Comparison of ENCODE assay signal across 11 cellular contexts in genomic region chr12:43914923-43915468, GRCh38.
DNase-seq lines count a peak whose midpoint lies in the region; ATAC-seq and TF ChIP-seq lines count a peak whose summit lies in the region.
"Had no signal": no experiment of that assay in that cellular context is flagged by ENCODE, and none has a peak within 500 bp of the region (broad histone marks: within the 10 kb centered on the region; RNA-seq: fewer than 3 reads in every experiment).

No MANE protein-coding gene starts in this region.

- no peaks in the 10 kb centered on the region for H3K79me2 ChIP-seq in OCI-LY3 (ENCODE audit: low read length)

- no peaks in the 10 kb centered on the region for H3K27me3 ChIP-seq in OCI-LY3 (ENCODE audit: low read depth, low read length)
- no peaks in the 10 kb centered on the region for H3K27me3 ChIP-seq in CD4-positive, alpha-beta memory T cell (ENCODE audit: insufficient read depth, low read length)
- H3K27me3 ChIP-seq in tibial artery = no peaks in the 10 kb centered on the region

- H3K27ac ChIP-seq in OCI-LY3 (ENCODE audit: low read length) (no peak overlapping the region), tibial artery (no peak overlapping the region)
- no peak overlapping the region for H3K27ac ChIP-seq in CD4-positive, alpha-beta memory T cell (ENCODE audit: low read depth, low read length)

- no peaks in the 10 kb centered on the region for H3K27me3 Mint-ChIP-seq in CD4-positive, alpha-beta memory T cell
- H3K27me3 Mint-ChIP-seq: activated CD4-positive, alpha-beta memory T cell treated with anti-CD3 and anti-CD28 coated beads for 36 hours had no signal

- no peak overlapping the region for H3K4me3 Mint-ChIP-seq in CD4-positive, alpha-beta memory T cell
- H3K4me3 Mint-ChIP-seq in stimulated activated effector memory CD8-positive, alpha-beta T cell treated with anti-CD3 and anti-CD28 coated beads, Interleukin-12 subunit alpha, Interleukin-12 subunit beta, amount 100 ng/mL, for 72 hours = no peak overlapping the region
- H3K4me3 Mint-ChIP-seq: activated CD4-positive, alpha-beta memory T cell treated with anti-CD3 and anti-CD28 coated beads for 36 hours had no signal

- peak; percentile 42 for ATAC-seq in left ventricle myocardium superior
- ATAC-seq in GM21619 (IDR thresholded peaks at IDR 0.05; ENCODE audit: unreplicated experiment) = no peak
- ATAC-seq in stimulated activated effector memory CD8-positive, alpha-beta T cell treated with anti-CD3 and anti-CD28 coated beads, Interleukin-12 subunit alpha, Interleukin-12 subunit beta, amount 100 ng/mL, for 72 hours = no peak

- no peak overlapping the region for H2AFZ ChIP-seq in OCI-LY3 (ENCODE audit: low read depth, low read length)

- H3K9ac ChIP-seq in OCI-LY3 (ENCODE audit: low read length) = no peak overlapping the region

- intact Hi-C loops in left ventricle myocardium superior (cut with micrococcal nuclease) = no loop called here
- intact Hi-C loops in CD4-positive, alpha-beta memory T cell (cut with micrococcal nuclease) = no loop called here
- intact Hi-C loops in tibial artery (cut with DNase I; ENCODE audit: low total_unique reads) = no loop called here

- no peak overlapping the region for H3K4me3 ChIP-seq in GM12865 (ENCODE audit: low read depth, low read length)
- H3K4me3 ChIP-seq in OCI-LY3 (ENCODE audit: low read length) = no peak overlapping the region
- no peak overlapping the region for H3K4me3 ChIP-seq in CD4-positive, alpha-beta memory T cell (ENCODE audit: low read length in 2 of 2)
- no peak overlapping the region for H3K4me3 ChIP-seq in tibial artery

- TF ChIP-seq CTCF in GM12865 (IDR thresholded peaks at IDR 0.05; ENCODE audit: insufficient read depth, low read depth, low read length, missing control alignments) = no peak
- peak; percentile 39 for TF ChIP-seq CTCF in OCI-LY3 (IDR thresholded peaks at IDR 0.05; ENCODE audit: low read depth, low read length)
- TF ChIP-seq CTCF in tibial artery (IDR thresholded peaks at IDR 0.05) = no peak

- peaks cover 0 to 5% (median under 1%) of the 10 kb centered on the region in 4 donors for H3K4me1 Mint-ChIP-seq in CD4-positive, alpha-beta memory T cell
- no peaks in the 10 kb centered on the region for H3K4me1 Mint-ChIP-seq in stimulated activated effector memory CD8-positive, alpha-beta T cell treated with anti-CD3 and anti-CD28 coated beads, Interleukin-12 subunit alpha, Interleukin-12 subunit beta, amount 100 ng/mL, for 72 hours

- H3K4me1 ChIP-seq in OCI-LY3 (ENCODE audit: low read length) (no peaks in the 10 kb centered on the region), tibial artery (no peaks in the 10 kb centered on the region)
- no peaks in the 10 kb centered on the region for H3K4me1 ChIP-seq in CD4-positive, alpha-beta memory T cell (ENCODE audit: insufficient read depth, low read length)

- peak; percentile 14 for DNase-seq in AG08395 (ENCODE audit: low spot score)
- DNase-seq in GM12865 (ENCODE audit: low read depth) = peak; percentile 3
- DNase-seq in left ventricle myocardium superior = no peak
- no peak for DNase-seq in CD4-positive, alpha-beta memory T cell
- DNase-seq in tibial artery = no peak
- no peak for DNase-seq in stimulated activated effector memory CD8-positive, alpha-beta T cell treated with anti-CD3 and anti-CD28 coated beads, Interleukin-12 subunit alpha, Interleukin-12 subunit beta, amount 100 ng/mL, for 72 hours (ENCODE audit: low spot score in 2 of 2)
- DNase-seq: activated CD4-positive, alpha-beta memory T cell treated with anti-CD3 and anti-CD28 coated beads for 36 hours; hypothalamus; nucleus accumbens had no signal

- no peaks in the 10 kb centered on the region for H4K20me1 ChIP-seq in OCI-LY3 (ENCODE audit: insufficient read depth, low read length)

- CTCF ChIA-PET in CD4-positive, alpha-beta memory T cell (lab: Charles Lee; ENCODE audit: partially characterized antibody) = no interaction called here

- H3K36me3 Mint-ChIP-seq in CD4-positive, alpha-beta memory T cell = no peaks in the 10 kb centered on the region
- no peaks in the 10 kb centered on the region for H3K36me3 Mint-ChIP-seq in stimulated activated effector memory CD8-positive, alpha-beta T cell treated with anti-CD3 and anti-CD28 coated beads, Interleukin-12 subunit alpha, Interleukin-12 subunit beta, amount 100 ng/mL, for 72 hours
- H3K36me3 Mint-ChIP-seq: activated CD4-positive, alpha-beta memory T cell treated with anti-CD3 and anti-CD28 coated beads for 36 hours had no signal

- H3K27ac Mint-ChIP-seq in CD4-positive, alpha-beta memory T cell = no peak overlapping the region
- no peak overlapping the region for H3K27ac Mint-ChIP-seq in stimulated activated effector memory CD8-positive, alpha-beta T cell treated with anti-CD3 and anti-CD28 coated beads, Interleukin-12 subunit alpha, Interleukin-12 subunit beta, amount 100 ng/mL, for 72 hours
- H3K27ac Mint-ChIP-seq: activated CD4-positive, alpha-beta memory T cell treated with anti-CD3 and anti-CD28 coated beads for 36 hours had no signal

- H3K36me3 ChIP-seq in OCI-LY3 (replicated peaks; ENCODE audit: low read depth, low read length) = no peaks in the 10 kb centered on the region
- H3K36me3 ChIP-seq in CD4-positive, alpha-beta memory T cell (ENCODE audit: insufficient read depth, low read length) = no peaks in the 10 kb centered on the region
- H3K36me3 ChIP-seq in tibial artery = no peaks in the 10 kb centered on the region

- peaks cover 0 to 3% (median 0%) of the 10 kb centered on the region in 8 donors for H3K9me3 Mint-ChIP-seq in CD4-positive, alpha-beta memory T cell
- H3K9me3 Mint-ChIP-seq in stimulated activated effector memory CD8-positive, alpha-beta T cell treated with anti-CD3 and anti-CD28 coated beads, Interleukin-12 subunit alpha, Interleukin-12 subunit beta, amount 100 ng/mL, for 72 hours = no peaks in the 10 kb centered on the region
- H3K9me3 Mint-ChIP-seq: activated CD4-positive, alpha-beta memory T cell treated with anti-CD3 and anti-CD28 coated beads for 36 hours had no signal

- H3K9me3 ChIP-seq in OCI-LY3 (ENCODE audit: insufficient read depth, low read length) (no peaks in the 10 kb centered on the region), tibial artery (no peaks in the 10 kb centered on the region)
- H3K9me3 ChIP-seq in CD4-positive, alpha-beta memory T cell (ENCODE audit: control insufficient read depth in 1 of 2, low read length in 2 of 2) = no peaks in the 10 kb centered on the region

- no peak overlapping the region for H3K4me2 ChIP-seq in OCI-LY3 (ENCODE audit: low read length)

- POLR2A ChIA-PET in CD4-positive, alpha-beta memory T cell (lab: Charles Lee; ENCODE audit: partially characterized antibody) = no interaction called here

Comparison
In these comparisons a context has a peak if more than half of its experiments do, and no peak if none do; other contexts are left out.
1. DNase-seq: peak in AG08395 (single experiment) and GM12865 (single experiment); none in left ventricle myocardium superior (single experiment), CD4-positive, alpha-beta memory T cell (0 of 5), tibial artery (0 of 2) and stimulated activated effector memory CD8-positive, alpha-beta T cell treated with anti-CD3 and anti-CD28 coated beads, Interleukin-12 subunit alpha, Interleukin-12 subunit beta, amount 100 ng/mL, for 72 hours (0 of 2).